Comparison of ENCODE assay signal across 16 cellular contexts in genomic region chr1:234861761-234862160, GRCh38.
DNase-seq lines count a peak whose midpoint lies in the region; TF ChIP-seq lines count a peak whose summit lies in the region.
"Had no signal": no experiment of that assay in that cellular context is flagged by ENCODE, and none has a peak within 500 bp of the region (broad histone marks: within the 10 kb centered on the region; RNA-seq: fewer than 3 reads in every experiment).

No MANE protein-coding gene starts in this region.

- TF ChIP-seq POLR2A in stomach (IDR thresholded peaks at IDR 0.05), result no peak

- no peak for TF ChIP-seq RAD21 in liver (IDR thresholded peaks at IDR 0.05)

- POLR2A ChIA-PET in PC-9 (lab: Charles Lee; ENCODE audit: unreplicated experiment), result interaction anchor here (0.6 kb wide), 1 partner anchor 23 kb away, joined by 5 read pairs; no protein-coding TSS in a partner anchor

- TF ChIP-seq CTCF in PC-9 (conservative IDR thresholded peaks at IDR 0.05), result no peak
- no peak for TF ChIP-seq CTCF in liver (IDR thresholded peaks at IDR 0.05; ENCODE audit: low read depth, low read length, missing input control)
- no peak for TF ChIP-seq CTCF in stomach (IDR thresholded peaks at IDR 0.05)

- 76% methylated on average over 4 of the region's 4 CpGs for WGBS in liver
- WGBS in stomach, 5 donors, result 36 to 57% (median 45%) methylated on average over 4 of the region's 4 CpGs

- no peak overlapping the region for H2AFZ ChIP-seq in PC-9
- H2AFZ ChIP-seq: GM23248 had no signal

- no peaks in the 10 kb centered on the region for H3K9me2 ChIP-seq in PC-9 (ENCODE audit: insufficient read depth)

- 0 out of 2 replicates have a peak overlapping the region, but pooled peaks have one; percentile 3 for H3K4me2 ChIP-seq in PC-9

- DNase-seq in LoVo (ENCODE audit: low spot score), result peak; percentile 72
- DNase-seq in PC-9, result no peak
- DNase-seq in stomach, result no peak
- no peak for DNase-seq in NCI-H748 treated with DMSO at 0.1 percent for 48 hours (lab: John Stamatoyannopoulos, UW)
- DNase-seq in cortex of kidney (lab: John Stamatoyannopoulos, UW), result no peak
- DNase-seq in SIG-M5 (lab: John Stamatoyannopoulos, UW), result no peak
- DNase-seq: DMS 273 treated with DMSO at 0.1 percent for 48 hours, GM23248, MM.1S, NCI-H1105 treated with DMSO at 0.1 percent for 48 hours, NCI-H187 treated with DMSO at 0.1 percent for 48 hours, NCI-H510A treated with DMSO at 0.1 percent for 48 hours, Peyer's patch, Right ventricle myocardium superior had no signal

- H3K4me1 ChIP-seq in PC-9 (replicated peaks; ENCODE audit: insufficient read depth) (peaks cover 52% of the 10 kb centered on the region), liver (ENCODE audit: control insufficient read depth in 4 of 4, insufficient read depth in 4 of 4, low read length in 3 of 4) (peaks cover 0 to 5% (median 2%) of the 10 kb centered on the region in 4 donors), stomach (peaks cover 13 to 42% (median 28%) of the 10 kb centered on the region in 4 donors)

- peaks cover under 1% of the 10 kb centered on the region; the same call in 1 of the 2 replicates for H4K20me1 ChIP-seq in PC-9 (ENCODE audit: insufficient read depth)

- H3K9me3 ChIP-seq in PC-9 (ENCODE audit: insufficient read depth, low read depth), result no peaks in the 10 kb centered on the region
- H3K9me3 ChIP-seq in liver (ENCODE audit: control insufficient read depth in 4 of 4, low read length in 3 of 4), result no peaks in the 10 kb centered on the region
- H3K9me3 ChIP-seq in stomach, result peaks cover 0 to 6% (median 0%) of the 10 kb centered on the region in 4 donors
- H3K9me3 ChIP-seq: Peyer's patch had no signal

- H3K27me3 ChIP-seq in PC-9 (ENCODE audit: insufficient read depth, low read depth) (no peaks in the 10 kb centered on the region), liver (ENCODE audit: control insufficient read depth in 4 of 4, insufficient read depth in 4 of 4, low read length in 3 of 4) (no peaks in the 10 kb centered on the region), stomach (no peaks in the 10 kb centered on the region)
- H3K27me3 ChIP-seq: Peyer's patch had no signal

- no peak for TF ChIP-seq EP300 in stomach (IDR thresholded peaks at IDR 0.05)

- peaks cover 90% of the 10 kb centered on the region for H3K79me2 ChIP-seq in PC-9 (ENCODE audit: low read depth)

- no peak overlapping the region for H3K27ac ChIP-seq in PC-9
- H3K27ac ChIP-seq in liver (ENCODE audit: low read depth in 1 of 2, low read length in 2 of 2), result no peak overlapping the region
- peak overlapping the region in 4 of 5 donors; percentile 56 to 79 (median 68) for H3K27ac ChIP-seq in stomach
- H3K27ac ChIP-seq: GM23248 had no signal

- intact Hi-C loops in PC-9 (cut with micrococcal nuclease; ENCODE audit: unreplicated experiment) (no loop called here), stomach (cut with DNase I; ENCODE audit: low total_unique reads) (no loop called here)

- BruUV-seq in PC-9 (replicated peaks; lab: Mats Ljungman, UMichigan), result no TSS peak

- H3K9ac ChIP-seq in liver (ENCODE audit: low read depth in 1 of 2, low read length in 2 of 2), result no peak overlapping the region
- H3K9ac ChIP-seq: GM23248 had no signal

- H3K4me3 ChIP-seq in PC-9 (no peak overlapping the region), liver (ENCODE audit: low read depth in 1 of 3, low read length in 3 of 3) (no peak overlapping the region), stomach (no peak overlapping the region)
- H3K4me3 ChIP-seq: GM23248, K562, Peyer's patch had no signal

- peaks cover 49% of the 10 kb centered on the region for H3F3A ChIP-seq in PC-9 (ENCODE audit: insufficient read depth, low read depth)

- CTCF ChIA-PET in PC-9 (lab: Charles Lee), result interaction anchor here (1.0 kb wide), 1 partner anchor 367 kb away, joined by 8 read pairs; no protein-coding TSS in a partner anchor

- H3K36me3 ChIP-seq in PC-9 (ENCODE audit: low read depth) (peaks cover 51% of the 10 kb centered on the region), liver (ENCODE audit: control insufficient read depth in 4 of 4, insufficient read depth in 3 of 4, low read depth in 1 of 4, low read length in 3 of 4) (no peaks in the 10 kb centered on the region), stomach (no peaks in the 10 kb centered on the region)
- H3K36me3 ChIP-seq: Peyer's patch had no signal

TF ChIP-seq in liver, 16 proteins besides CTCF, POLR2A, EP300 and RAD21:
- TF ChIP-seq HNF4G (IDR thresholded peaks at IDR 0.05) (peak; percentile 31), ATF3 (IDR thresholded peaks at IDR 0.05) (no peak), NR2F2 (IDR thresholded peaks at IDR 0.05) (no peak), SP1 (IDR thresholded peaks at IDR 0.05) (peak; percentile 22), GABPA (IDR thresholded peaks at IDR 0.05 in 1 of 2, conservative IDR thresholded peaks at IDR 0.05 in 1 of 2) (no peak), HNF4A (conservative IDR thresholded peaks at IDR 0.05) (peak; percentile 31 to 53), REST (IDR thresholded peaks at IDR 0.05) (no peak), JUND (IDR thresholded peaks at IDR 0.05) (no peak)

Comparison
In these comparisons a context has a peak if more than half of its experiments do, and no peak if none do; other contexts are left out.
1. H3K27ac ChIP-seq: peak in stomach (4 of 5); none in PC-9 (single experiment) and liver (0 of 2).